20 cellular contexts compared by ENCODE assay signal in genomic region chr5:134025786-134026185, GRCh38.
"Had no signal": no experiment of that assay in that cellular context is flagged by ENCODE, and none has a peak within 500 bp of the region (broad histone marks: within the 10 kb centered on the region; RNA-seq: fewer than 3 reads in every experiment).

No MANE protein-coding gene starts in this region.

- H3K4me3 ChIP-seq: adrenal gland, body of pancreas, breast epithelium had no signal

- H3K27ac Mint-ChIP-seq: activated B cell treated with CpG ODN at 0.5 μM for 24 hours; activated CD4-positive, alpha-beta memory T cell treated with anti-CD3 and anti-CD28 coated beads for 36 hours; activated CD4-positive, alpha-beta T cell treated with anti-CD3 and anti-CD28 coated beads, Interleukin-2, amount 10 ng/mL, durations not matched to agents 24 days and 14 days; activated CD8-positive, alpha-beta T cell treated with anti-CD3 and anti-CD28 coated beads for 36 hours; activated naive CD4-positive, alpha-beta T cell treated with anti-CD3 and anti-CD28 coated beads for 36 hours; activated naive CD4-positive, alpha-beta T cell treated with anti-CD3 and anti-CD28 coated beads, Interleukin-2, amount 50 U/mL, for 72 hours; activated naive CD8-positive, alpha-beta T cell treated with anti-CD3 and anti-CD28 coated beads for 36 hours; activated T-cell treated with anti-CD3 and anti-CD28 coated beads, Interleukin-2, amount 50 U/mL, for 72 hours; activated T-helper 1 cell treated with anti-CD3 and anti-CD28 coated beads, Interleukin-12 subunit alpha, Interleukin-12 subunit beta, Interleukin-2, Interleukin-4 antibody, amounts not matched to agents 30 ng/mL and 10 ng/mL and 1 ng/mL, durations not matched to agents 14 hours and 24 hours and 36 hours; activated T-helper 17 cell treated with anti-CD3 and anti-CD28 coated beads, Interleukin-2, amount 50 U/mL, for 72 hours; T-helper 1 cell treated with Interleukin-12 subunit alpha and Interleukin-12 subunit beta and Interleukin-4 antibody, amounts not matched to agents 30 μg/mL and 1 μg/mL, for 36 hours; T-helper 2 cell treated with Interferon-gamma antibody and Interleukin-4, amounts not matched to agents 5 μg/mL and 100 μg/mL, for 36 hours had no signal

- H3K4me1 Mint-ChIP-seq: activated T-helper 17 cell treated with anti-CD3 and anti-CD28 coated beads, Interleukin-2, amount 50 U/mL, for 72 hours had no signal

- H3K4me1 ChIP-seq: adrenal gland, body of pancreas, breast epithelium had no signal

- DNase-seq: activated B cell treated with CpG ODN at 0.5 μM for 24 hours; activated CD4-positive, CD25-positive, alpha-beta regulatory T cell treated with anti-CD3 and anti-CD28 coated beads, Interleukin-2, amount 50 U/mL, for 72 hours; amniotic stem cell had no signal

- H3K9me3 ChIP-seq: adrenal gland, body of pancreas, breast epithelium had no signal

- H3K27me3 ChIP-seq: adrenal gland, body of pancreas, brain microvascular endothelial cell, breast epithelium had no signal

- H3K36me3 ChIP-seq: adrenal gland, brain microvascular endothelial cell, breast epithelium had no signal

- H3K27me3 Mint-ChIP-seq: activated B cell treated with CpG ODN at 0.5 μM for 24 hours; activated CD4-positive, alpha-beta memory T cell treated with anti-CD3 and anti-CD28 coated beads for 36 hours; activated CD8-positive, alpha-beta T cell treated with anti-CD3 and anti-CD28 coated beads for 36 hours; activated naive CD8-positive, alpha-beta T cell treated with anti-CD3 and anti-CD28 coated beads for 36 hours; activated T-helper 17 cell treated with anti-CD3 and anti-CD28 coated beads, Interleukin-2, amount 50 U/mL, for 72 hours had no signal

- H3K36me3 Mint-ChIP-seq: activated CD4-positive, alpha-beta memory T cell treated with anti-CD3 and anti-CD28 coated beads for 36 hours; activated naive CD4-positive, alpha-beta T cell treated with anti-CD3 and anti-CD28 coated beads, Interleukin-2, amount 50 U/mL, for 72 hours; activated naive CD8-positive, alpha-beta T cell treated with anti-CD3 and anti-CD28 coated beads for 36 hours had no signal

- H3K4me3 Mint-ChIP-seq: activated B cell treated with CpG ODN at 0.5 μM for 24 hours; activated CD4-positive, alpha-beta memory T cell treated with anti-CD3 and anti-CD28 coated beads for 36 hours; activated CD4-positive, alpha-beta T cell treated with anti-CD3 and anti-CD28 coated beads, Interleukin-2, amount 10 ng/mL, durations not matched to agents 24 days and 14 days; activated CD8-positive, alpha-beta T cell treated with anti-CD3 and anti-CD28 coated beads for 36 hours; activated naive CD4-positive, alpha-beta T cell treated with anti-CD3 and anti-CD28 coated beads for 36 hours; activated naive CD8-positive, alpha-beta T cell treated with anti-CD3 and anti-CD28 coated beads for 36 hours; activated T-cell treated with anti-CD3 and anti-CD28 coated beads, Interleukin-2, amount 50 U/mL, for 4 hours; activated T-cell treated with anti-CD3 and anti-CD28 coated beads, Interleukin-2, amount 50 U/mL, for 72 hours; activated T-helper 1 cell treated with anti-CD3 and anti-CD28 coated beads, Interleukin-12 subunit alpha, Interleukin-12 subunit beta, Interleukin-2, Interleukin-4 antibody, amounts not matched to agents 30 ng/mL and 10 ng/mL and 1 ng/mL, durations not matched to agents 14 hours and 24 hours and 36 hours; activated T-helper 17 cell treated with anti-CD3 and anti-CD28 coated beads, Interleukin-2, amount 50 U/mL, for 72 hours; T-helper 1 cell treated with Interleukin-12 subunit alpha and Interleukin-12 subunit beta and Interleukin-4 antibody, amounts not matched to agents 30 μg/mL and 1 μg/mL, for 36 hours; T-helper 2 cell treated with Interferon-gamma antibody and Interleukin-4, amounts not matched to agents 5 μg/mL and 100 μg/mL, for 36 hours had no signal

- H3K27ac ChIP-seq: adrenal gland, body of pancreas, brain microvascular endothelial cell, breast epithelium, VCaP had no signal

- H3K9me3 Mint-ChIP-seq: activated B cell treated with CpG ODN at 0.5 μM for 24 hours; activated CD4-positive, alpha-beta memory T cell treated with anti-CD3 and anti-CD28 coated beads for 36 hours; activated CD4-positive, alpha-beta T cell treated with anti-CD3 and anti-CD28 coated beads, Interleukin-2, amount 10 ng/mL, durations not matched to agents 24 days and 14 days; activated CD8-positive, alpha-beta T cell treated with anti-CD3 and anti-CD28 coated beads for 36 hours; activated naive CD4-positive, alpha-beta T cell treated with anti-CD3 and anti-CD28 coated beads for 36 hours; activated naive CD4-positive, alpha-beta T cell treated with anti-CD3 and anti-CD28 coated beads, Interleukin-2, amount 50 U/mL, for 72 hours; activated naive CD8-positive, alpha-beta T cell treated with anti-CD3 and anti-CD28 coated beads for 36 hours; activated T-cell treated with anti-CD3 and anti-CD28 coated beads, Interleukin-2, amount 50 U/mL, for 4 hours; activated T-cell treated with anti-CD3 and anti-CD28 coated beads, Interleukin-2, amount 50 U/mL, for 72 hours; activated T-helper 1 cell treated with anti-CD3 and anti-CD28 coated beads, Interleukin-12 subunit alpha, Interleukin-12 subunit beta, Interleukin-2, Interleukin-4 antibody, amounts not matched to agents 30 ng/mL and 10 ng/mL and 1 ng/mL, durations not matched to agents 14 hours and 24 hours and 36 hours; activated T-helper 17 cell treated with anti-CD3 and anti-CD28 coated beads, Interleukin-2, amount 50 U/mL, for 72 hours; T-helper 1 cell treated with Interleukin-12 subunit alpha and Interleukin-12 subunit beta and Interleukin-4 antibody, amounts not matched to agents 30 μg/mL and 1 μg/mL, for 36 hours; T-helper 2 cell treated with Interferon-gamma antibody and Interleukin-4, amounts not matched to agents 5 μg/mL and 100 μg/mL, for 36 hours had no signal
